ENCODE assay signal across 18 cellular contexts in the genomic region with DNA sequence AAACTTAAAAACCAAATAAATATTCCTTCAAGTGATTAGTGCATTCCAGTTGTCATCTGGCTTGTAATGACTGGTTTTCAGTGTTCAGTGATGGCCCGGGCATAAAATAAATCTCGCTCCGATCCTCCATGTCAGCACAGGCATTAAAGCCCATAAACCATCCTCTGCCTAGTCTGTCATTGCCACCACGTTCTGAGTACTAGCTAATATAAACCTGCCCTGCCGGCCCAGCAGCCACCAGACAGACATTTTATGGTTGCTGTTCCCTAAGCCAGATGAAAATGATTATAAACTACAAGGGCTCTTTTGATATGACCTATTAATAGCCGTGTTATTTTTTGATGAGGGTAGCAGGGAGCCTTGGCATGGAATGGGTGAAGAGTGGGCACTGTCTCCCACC.
A peak's percentile ranks its signal among the peaks of the same experiment; 100 is the strongest.
DNase-seq lines count a peak whose midpoint lies in the region; ATAC-seq and TF ChIP-seq lines count a peak whose summit lies in the region.
"Had no signal": no experiment of that assay in that cellular context is flagged by ENCODE, and none has a peak within 500 bp of the region (broad histone marks: within the 10 kb centered on the region; RNA-seq: fewer than 3 reads in every experiment).

No MANE protein-coding gene starts in this region.

- H3K4me3 Mint-ChIP-seq in nephron = peak overlapping the region in 1 of 3 experiments; percentile 39
- H3K4me3 Mint-ChIP-seq in type B pancreatic cell = peak overlapping the region; percentile 12
- no peak overlapping the region for H3K4me3 Mint-ChIP-seq in activated T-helper 1 cell treated with anti-CD3 and anti-CD28 coated beads, Interleukin-12 subunit alpha, Interleukin-12 subunit beta, Interleukin-2, Interleukin-4 antibody, amounts not matched to agents 30 ng/mL and 10 ng/mL and 1 ng/mL, durations not matched to agents 14 hours and 24 hours and 36 hours

- intact Hi-C loops in heart right ventricle (cut with DNase I) = loop anchor here in 1 of 10 donors (10.0 kb wide), 1 partner anchor 157 kb away; no protein-coding TSS in a partner anchor
- intact Hi-C loops in left ventricle myocardium superior (cut with micrococcal nuclease) = no loop called here
- intact Hi-C loops in esophagus muscularis mucosa (cut with DNase I) = no loop called here
- intact Hi-C loops in activated T-helper 1 cell treated with anti-CD3 and anti-CD28 coated beads, Interleukin-12 subunit alpha, Interleukin-12 subunit beta, Interleukin-2, Interleukin-4 antibody, amounts not matched to agents 30 ng/mL and 10 ng/mL and 1 ng/mL, durations not matched to agents 14 hours and 24 hours and 36 hours (cut with micrococcal nuclease) = no loop called here

- peaks cover 0 to 9% (median 2%) of the 10 kb centered on the region in 11 donors for H3K9me3 ChIP-seq in heart right ventricle
- peaks cover 0 to 2% (median 0%) of the 10 kb centered on the region in 4 donors for H3K9me3 ChIP-seq in esophagus muscularis mucosa

- H3K4me1 ChIP-seq in heart right ventricle = peaks cover 0 to 36% (median 24%) of the 10 kb centered on the region in 9 donors
- H3K4me1 ChIP-seq in esophagus muscularis mucosa = peaks cover 5 to 49% (median 38%) of the 10 kb centered on the region in 4 donors

- H3K4me3 ChIP-seq in heart right ventricle = no peak overlapping the region
- no peak overlapping the region for H3K4me3 ChIP-seq in esophagus muscularis mucosa

- no peak for TF ChIP-seq CTCF in heart right ventricle (IDR thresholded peaks at IDR 0.05)
- no peak for TF ChIP-seq CTCF in esophagus muscularis mucosa (IDR thresholded peaks at IDR 0.05)
- no peak for TF ChIP-seq CTCF in nephron (IDR thresholded peaks at IDR 0.05; ENCODE audit: unreplicated experiment in 3 of 3)
- TF ChIP-seq CTCF in type B pancreatic cell (conservative IDR thresholded peaks at IDR 0.05) = no peak

- DNase-seq in heart right ventricle (no peak), left ventricle myocardium superior (no peak), esophagus muscularis mucosa (ENCODE audit: extremely low spot score) (no peak), type B pancreatic cell (ENCODE audit: extremely low spot score, unreplicated experiment) (no peak)
- no peak for DNase-seq in activated T-helper 1 cell treated with anti-CD3 and anti-CD28 coated beads, Interleukin-12 subunit alpha, Interleukin-12 subunit beta, Interleukin-2, Interleukin-4 antibody, amounts not matched to agents 30 ng/mL and 10 ng/mL and 1 ng/mL, durations not matched to agents 14 hours and 24 hours and 36 hours (ENCODE audit: low spot score)
- DNase-seq: COR-L47, DMS79, GOT3, MV-4-11, NCI-H1436, NCI-H2081, NCI-H2227 treated with DMSO at 0.1 percent for 48 hours, NCI-H526 treated with DMSO at 0.1 percent for 48 hours had no signal

- peak overlapping the region; percentile 74 to 96 (median 95) for H3K27ac Mint-ChIP-seq in nephron
- H3K27ac Mint-ChIP-seq in type B pancreatic cell = peak overlapping the region; percentile 99
- no peak overlapping the region for H3K27ac Mint-ChIP-seq in activated T-helper 1 cell treated with anti-CD3 and anti-CD28 coated beads, Interleukin-12 subunit alpha, Interleukin-12 subunit beta, Interleukin-2, Interleukin-4 antibody, amounts not matched to agents 30 ng/mL and 10 ng/mL and 1 ng/mL, durations not matched to agents 14 hours and 24 hours and 36 hours

- no peak for TF ChIP-seq EP300 in esophagus muscularis mucosa (IDR thresholded peaks at IDR 0.05)

- H3K9me3 Mint-ChIP-seq in nephron (peaks cover under 1% of the 10 kb centered on the region), type B pancreatic cell (peaks cover 6% of the 10 kb centered on the region)
- peaks cover 11% of the 10 kb centered on the region for H3K9me3 Mint-ChIP-seq in activated T-helper 1 cell treated with anti-CD3 and anti-CD28 coated beads, Interleukin-12 subunit alpha, Interleukin-12 subunit beta, Interleukin-2, Interleukin-4 antibody, amounts not matched to agents 30 ng/mL and 10 ng/mL and 1 ng/mL, durations not matched to agents 14 hours and 24 hours and 36 hours

- 53 to 56% methylated on average over 6 of the region's 6 CpGs for WGBS in heart right ventricle, 2 donors
- WGBS in esophagus muscularis mucosa = 49% methylated on average over 6 of the region's 6 CpGs

- no peak for TF ChIP-seq POLR2A in esophagus muscularis mucosa (IDR thresholded peaks at IDR 0.05; ENCODE audit: low read depth)

- H3K36me3 Mint-ChIP-seq in nephron (ENCODE audit: low read depth) (peaks cover 4% of the 10 kb centered on the region), type B pancreatic cell (no peaks in the 10 kb centered on the region)
- H3K36me3 Mint-ChIP-seq in activated T-helper 1 cell treated with anti-CD3 and anti-CD28 coated beads, Interleukin-12 subunit alpha, Interleukin-12 subunit beta, Interleukin-2, Interleukin-4 antibody, amounts not matched to agents 30 ng/mL and 10 ng/mL and 1 ng/mL, durations not matched to agents 14 hours and 24 hours and 36 hours (ENCODE audit: low read depth) = no peaks in the 10 kb centered on the region

- H3K36me3 ChIP-seq in heart right ventricle (no peaks in the 10 kb centered on the region), esophagus muscularis mucosa (no peaks in the 10 kb centered on the region)

- ATAC-seq in heart right ventricle (peak in 1 of 8 donors; percentile 6), left ventricle myocardium superior (no peak), GM18511 (IDR thresholded peaks at IDR 0.05; ENCODE audit: unreplicated experiment) (no peak), HG02852 (IDR thresholded peaks at IDR 0.05; ENCODE audit: unreplicated experiment) (no peak)

- no peaks in the 10 kb centered on the region for H3K27me3 ChIP-seq in heart right ventricle
- H3K27me3 ChIP-seq in esophagus muscularis mucosa = no peaks in the 10 kb centered on the region

- H3K27me3 Mint-ChIP-seq in nephron (ENCODE audit: low read depth) = peaks cover 30% of the 10 kb centered on the region
- H3K27me3 Mint-ChIP-seq in type B pancreatic cell = peaks cover 11% of the 10 kb centered on the region
- peaks cover 8% of the 10 kb centered on the region for H3K27me3 Mint-ChIP-seq in activated T-helper 1 cell treated with anti-CD3 and anti-CD28 coated beads, Interleukin-12 subunit alpha, Interleukin-12 subunit beta, Interleukin-2, Interleukin-4 antibody, amounts not matched to agents 30 ng/mL and 10 ng/mL and 1 ng/mL, durations not matched to agents 14 hours and 24 hours and 36 hours (ENCODE audit: insufficient read depth)

- peak overlapping the region in 7 of 10 donors; percentile 13 to 68 (median 50) for H3K27ac ChIP-seq in heart right ventricle
- H3K27ac ChIP-seq in esophagus muscularis mucosa (replicated peaks in 1 of 4) = peak overlapping the region; percentile 44 to 71 (median 61)
- H3K27ac ChIP-seq: C4-2B, HL-60 had no signal

- H3K4me1 Mint-ChIP-seq in nephron (peaks cover 51% of the 10 kb centered on the region), type B pancreatic cell (ENCODE audit: unreplicated experiment) (peaks cover 28% of the 10 kb centered on the region)
- H3K4me1 Mint-ChIP-seq in activated T-helper 1 cell treated with anti-CD3 and anti-CD28 coated beads, Interleukin-12 subunit alpha, Interleukin-12 subunit beta, Interleukin-2, Interleukin-4 antibody, amounts not matched to agents 30 ng/mL and 10 ng/mL and 1 ng/mL, durations not matched to agents 14 hours and 24 hours and 36 hours (ENCODE audit: low read depth) = no peaks in the 10 kb centered on the region
